ENCODE assay signal across 5 cellular contexts in the genomic region with DNA sequence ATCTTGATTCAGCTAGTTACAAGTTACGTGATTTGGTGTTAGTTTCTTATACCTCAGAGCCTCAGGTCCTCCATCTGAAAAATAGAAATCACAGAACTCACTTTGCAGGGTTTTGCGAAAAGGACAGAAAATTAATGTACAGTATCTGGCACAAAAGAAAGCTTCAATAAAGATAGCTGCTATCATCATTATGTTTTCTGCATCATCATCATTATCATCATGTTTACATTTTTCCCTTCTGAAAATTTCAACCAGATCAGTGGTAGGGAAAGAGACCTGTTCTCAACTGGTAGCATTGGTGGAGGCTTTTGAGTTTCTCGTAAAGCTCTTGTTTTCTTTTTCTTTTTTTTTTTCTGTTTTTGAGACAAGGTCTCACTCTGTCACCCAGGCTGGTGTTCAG.
TF ChIP-seq lines count a peak whose summit lies in the region.

No MANE protein-coding gene starts in this region.

TF ChIP-seq in HepG2, 621 proteins besides CTCF, POLR2A, EP300 and RAD21 (continues in another document):
- TF ChIP-seq MAFK (conservative IDR thresholded peaks at IDR 0.05 in 1 of 2, IDR thresholded peaks at IDR 0.05 in 1 of 2; ENCODE audit: low read length in 2 of 2) (peak; percentile 58 to 73), MAFF (IDR thresholded peaks at IDR 0.05; ENCODE audit: low read depth, low read length) (peak; percentile 72), ZXDC (CRISPR knock-in tag; IDR thresholded peaks at IDR 0.05) (no peak)
- TF ChIP-seq, protein P1, sequence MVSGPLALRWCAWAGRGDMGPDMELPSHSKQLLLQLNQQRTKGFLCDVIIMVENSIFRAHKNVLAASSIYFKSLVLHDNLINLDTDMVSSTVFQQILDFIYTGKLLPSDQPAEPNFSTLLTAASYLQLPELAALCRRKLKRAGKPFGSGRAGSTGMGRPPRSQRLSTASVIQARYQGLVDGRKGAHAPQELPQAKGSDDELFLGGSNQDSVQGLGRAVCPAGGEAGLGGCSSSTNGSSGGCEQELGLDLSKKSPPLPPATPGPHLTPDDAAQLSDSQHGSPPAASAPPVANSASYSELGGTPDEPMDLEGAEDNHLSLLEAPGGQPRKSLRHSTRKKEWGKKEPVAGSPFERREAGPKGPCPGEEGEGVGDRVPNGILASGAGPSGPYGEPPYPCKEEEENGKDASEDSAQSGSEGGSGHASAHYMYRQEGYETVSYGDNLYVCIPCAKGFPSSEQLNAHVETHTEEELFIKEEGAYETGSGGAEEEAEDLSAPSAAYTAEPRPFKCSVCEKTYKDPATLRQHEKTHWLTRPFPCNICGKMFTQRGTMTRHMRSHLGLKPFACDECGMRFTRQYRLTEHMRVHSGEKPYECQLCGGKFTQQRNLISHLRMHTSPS (CRISPR knock-in tag; IDR thresholded peaks at IDR 0.05; ENCODE audit: low read depth): no peak

TF ChIP-seq in A549, 52 proteins besides CTCF, POLR2A, EP300 and RAD21:
- TF ChIP-seq MAFK (IDR thresholded peaks at IDR 0.05; ENCODE audit: partially characterized antibody): peak; percentile 71
- TF ChIP-seq, protein P2, sequence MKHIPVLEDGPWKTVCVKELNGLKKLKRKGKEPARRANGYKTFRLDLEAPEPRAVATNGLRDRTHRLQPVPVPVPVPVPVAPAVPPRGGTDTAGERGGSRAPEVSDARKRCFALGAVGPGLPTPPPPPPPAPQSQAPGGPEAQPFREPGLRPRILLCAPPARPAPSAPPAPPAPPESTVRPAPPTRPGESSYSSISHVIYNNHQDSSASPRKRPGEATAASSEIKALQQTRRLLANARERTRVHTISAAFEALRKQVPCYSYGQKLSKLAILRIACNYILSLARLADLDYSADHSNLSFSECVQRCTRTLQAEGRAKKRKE (CRISPR knock-in tag; IDR thresholded peaks at IDR 0.05; ENCODE audit: low read depth): no peak
- TF ChIP-seq, protein P3, sequence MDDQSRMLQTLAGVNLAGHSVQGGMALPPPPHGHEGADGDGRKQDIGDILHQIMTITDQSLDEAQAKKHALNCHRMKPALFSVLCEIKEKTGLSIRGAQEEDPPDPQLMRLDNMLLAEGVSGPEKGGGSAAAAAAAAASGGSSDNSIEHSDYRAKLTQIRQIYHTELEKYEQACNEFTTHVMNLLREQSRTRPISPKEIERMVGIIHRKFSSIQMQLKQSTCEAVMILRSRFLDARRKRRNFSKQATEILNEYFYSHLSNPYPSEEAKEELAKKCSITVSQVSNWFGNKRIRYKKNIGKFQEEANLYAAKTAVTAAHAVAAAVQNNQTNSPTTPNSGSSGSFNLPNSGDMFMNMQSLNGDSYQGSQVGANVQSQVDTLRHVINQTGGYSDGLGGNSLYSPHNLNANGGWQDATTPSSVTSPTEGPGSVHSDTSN (IDR thresholded peaks at IDR 0.05): no peak
- no peak for TF ChIP-seq JUN (IDR thresholded peaks at IDR 0.05)
- TF ChIP-seq CHD2 (IDR thresholded peaks at IDR 0.05; ENCODE audit: low read length, partially characterized antibody): no peak

TF ChIP-seq in IMR-90, 13 proteins besides CTCF, POLR2A, EP300 and RAD21:
- no peak for TF ChIP-seq FOS (IDR thresholded peaks at IDR 0.05; ENCODE audit: low read depth, low read length)
- TF ChIP-seq, protein P4, sequence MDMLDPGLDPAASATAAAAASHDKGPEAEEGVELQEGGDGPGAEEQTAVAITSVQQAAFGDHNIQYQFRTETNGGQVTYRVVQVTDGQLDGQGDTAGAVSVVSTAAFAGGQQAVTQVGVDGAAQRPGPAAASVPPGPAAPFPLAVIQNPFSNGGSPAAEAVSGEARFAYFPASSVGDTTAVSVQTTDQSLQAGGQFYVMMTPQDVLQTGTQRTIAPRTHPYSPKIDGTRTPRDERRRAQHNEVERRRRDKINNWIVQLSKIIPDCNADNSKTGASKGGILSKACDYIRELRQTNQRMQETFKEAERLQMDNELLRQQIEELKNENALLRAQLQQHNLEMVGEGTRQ (IDR thresholded peaks at IDR 0.05; ENCODE audit: low read depth, low read length): no peak
- no peak for TF ChIP-seq CEBPB (IDR thresholded peaks at IDR 0.05; ENCODE audit: low read depth, low read length)
- TF ChIP-seq MAFK (IDR thresholded peaks at IDR 0.05; ENCODE audit: low read depth, low read length): peak; percentile 41; the same call in 1 of the 2 replicates

TF ChIP-seq in K562, 482 proteins besides CTCF, POLR2A, EP300 and RAD21:
- no peak for TF ChIP-seq STAT5B (CRISPR knock-in tag; IDR thresholded peaks at IDR 0.05)
- 0 out of 2 replicates have a peak, but pooled peaks have one; percentile 30 for TF ChIP-seq MAFG (tag; conservative IDR thresholded peaks at IDR 0.05)
- 0 out of 2 replicates have a peak, but pooled peaks have one; percentile 10 for TF ChIP-seq C11orf30 (IDR thresholded peaks at IDR 0.05; ENCODE audit: low read depth)
- peak; percentile 61; the same call in 1 of the 2 replicates for TF ChIP-seq ZNF316 (IDR thresholded peaks at IDR 0.05)
- no peak for TF ChIP-seq HMGN3 (IDR thresholded peaks at IDR 0.05; ENCODE audit: borderline replicate concordance, extremely low read depth, insufficient read length, low read depth, low read length)
- TF ChIP-seq ZNF280B (CRISPR knock-in tag; IDR thresholded peaks at IDR 0.05): no peak
- TF ChIP-seq BRD9 (IDR thresholded peaks at IDR 0.05; ENCODE audit: low read depth, partially characterized antibody): no peak

TF ChIP-seq in SK-N-SH treated with all-trans-retinoic acid at 6 μM for 48 hours, 23 proteins besides CTCF, POLR2A, EP300 and RAD21:
- no peak for TF ChIP-seq ARNTL (CRISPR knock-in tag; IDR thresholded peaks at IDR 0.05; ENCODE audit: borderline replicate concordance, low read depth)
- TF ChIP-seq ISL1 (CRISPR knock-in tag; IDR thresholded peaks at IDR 0.05): no peak
- no peak for TF ChIP-seq ZNF8 (CRISPR knock-in tag; IDR thresholded peaks at IDR 0.05)
- TF ChIP-seq TCF4 (CRISPR knock-in tag; IDR thresholded peaks at IDR 0.05; ENCODE audit: borderline replicate concordance): no peak
- no peak for TF ChIP-seq ZFP3 (CRISPR knock-in tag; IDR thresholded peaks at IDR 0.05)
- no peak for TF ChIP-seq GLIS3 (CRISPR knock-in tag; IDR thresholded peaks at IDR 0.05)
- TF ChIP-seq, protein P5, sequence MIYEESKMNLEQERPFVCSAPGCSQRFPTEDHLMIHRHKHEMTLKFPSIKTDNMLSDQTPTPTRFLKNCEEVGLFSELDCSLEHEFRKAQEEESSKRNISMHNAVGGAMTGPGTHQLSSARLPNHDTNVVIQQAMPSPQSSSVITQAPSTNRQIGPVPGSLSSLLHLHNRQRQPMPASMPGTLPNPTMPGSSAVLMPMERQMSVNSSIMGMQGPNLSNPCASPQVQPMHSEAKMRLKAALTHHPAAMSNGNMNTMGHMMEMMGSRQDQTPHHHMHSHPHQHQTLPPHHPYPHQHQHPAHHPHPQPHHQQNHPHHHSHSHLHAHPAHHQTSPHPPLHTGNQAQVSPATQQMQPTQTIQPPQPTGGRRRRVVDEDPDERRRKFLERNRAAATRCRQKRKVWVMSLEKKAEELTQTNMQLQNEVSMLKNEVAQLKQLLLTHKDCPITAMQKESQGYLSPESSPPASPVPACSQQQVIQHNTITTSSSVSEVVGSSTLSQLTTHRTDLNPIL (CRISPR knock-in tag; IDR thresholded peaks at IDR 0.05; ENCODE audit: low read depth): no peak
- TF ChIP-seq OSR1 (CRISPR knock-in tag; IDR thresholded peaks at IDR 0.05): no peak
- no peak for TF ChIP-seq BACH2 (CRISPR knock-in tag; IDR thresholded peaks at IDR 0.05; ENCODE audit: borderline replicate concordance)
- TF ChIP-seq PATZ1 (CRISPR knock-in tag; IDR thresholded peaks at IDR 0.05; ENCODE audit: borderline replicate concordance): no peak
- TF ChIP-seq, protein P6, sequence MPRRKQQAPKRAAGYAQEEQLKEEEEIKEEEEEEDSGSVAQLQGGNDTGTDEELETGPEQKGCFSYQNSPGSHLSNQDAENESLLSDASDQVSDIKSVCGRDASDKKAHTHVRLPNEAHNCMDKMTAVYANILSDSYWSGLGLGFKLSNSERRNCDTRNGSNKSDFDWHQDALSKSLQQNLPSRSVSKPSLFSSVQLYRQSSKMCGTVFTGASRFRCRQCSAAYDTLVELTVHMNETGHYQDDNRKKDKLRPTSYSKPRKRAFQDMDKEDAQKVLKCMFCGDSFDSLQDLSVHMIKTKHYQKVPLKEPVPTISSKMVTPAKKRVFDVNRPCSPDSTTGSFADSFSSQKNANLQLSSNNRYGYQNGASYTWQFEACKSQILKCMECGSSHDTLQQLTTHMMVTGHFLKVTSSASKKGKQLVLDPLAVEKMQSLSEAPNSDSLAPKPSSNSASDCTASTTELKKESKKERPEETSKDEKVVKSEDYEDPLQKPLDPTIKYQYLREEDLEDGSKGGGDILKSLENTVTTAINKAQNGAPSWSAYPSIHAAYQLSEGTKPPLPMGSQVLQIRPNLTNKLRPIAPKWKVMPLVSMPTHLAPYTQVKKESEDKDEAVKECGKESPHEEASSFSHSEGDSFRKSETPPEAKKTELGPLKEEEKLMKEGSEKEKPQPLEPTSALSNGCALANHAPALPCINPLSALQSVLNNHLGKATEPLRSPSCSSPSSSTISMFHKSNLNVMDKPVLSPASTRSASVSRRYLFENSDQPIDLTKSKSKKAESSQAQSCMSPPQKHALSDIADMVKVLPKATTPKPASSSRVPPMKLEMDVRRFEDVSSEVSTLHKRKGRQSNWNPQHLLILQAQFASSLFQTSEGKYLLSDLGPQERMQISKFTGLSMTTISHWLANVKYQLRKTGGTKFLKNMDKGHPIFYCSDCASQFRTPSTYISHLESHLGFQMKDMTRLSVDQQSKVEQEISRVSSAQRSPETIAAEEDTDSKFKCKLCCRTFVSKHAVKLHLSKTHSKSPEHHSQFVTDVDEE (CRISPR knock-in tag; IDR thresholded peaks at IDR 0.05): no peak
- no peak for TF ChIP-seq ZFP30 (CRISPR knock-in tag; IDR thresholded peaks at IDR 0.05)
- no peak for TF ChIP-seq CSDC2 (CRISPR knock-in tag; IDR thresholded peaks at IDR 0.05)
- no peak for TF ChIP-seq CSRNP3 (CRISPR knock-in tag; IDR thresholded peaks at IDR 0.05)
